8 cellular contexts compared by ENCODE assay signal in genomic region chr7:101121996-101122932, GRCh38. TPM values are rescaled to one million over a fixed set of nuclear protein-coding genes. Genes with fewer than 3 reads are reported as not detected.
A peak's percentile ranks its signal among the peaks of the same experiment; 100 is the strongest.
DNase-seq lines count a peak whose midpoint lies in the region; ATAC-seq and TF ChIP-seq lines count a peak whose summit lies in the region.

No MANE protein-coding gene starts in this region.

- peak; percentile 90 for DNase-seq in Caki2 (ENCODE audit: low read depth)
- DNase-seq in brain pericyte (ENCODE audit: low read depth, low spot score) = peak; percentile 47
- DNase-seq in left kidney (ENCODE audit: low read depth, low spot score) = peak; percentile 90
- DNase-seq in suprapubic skin (ENCODE audit: low spot score in 2 of 2) = peak; percentile 83 to 84
- DNase-seq in effector CD4-positive, alpha-beta T cell = no peak
- no peak for DNase-seq in midbrain (lab: John Stamatoyannopoulos, UW)

- no peak for ATAC-seq in HG03439 (IDR thresholded peaks at IDR 0.05; ENCODE audit: unreplicated experiment)

- H3K27ac ChIP-seq in suprapubic skin = peak overlapping the region; percentile 66

- TF ChIP-seq CTCF in suprapubic skin (IDR thresholded peaks at IDR 0.05) = no peak

- H3K4me1 ChIP-seq in suprapubic skin = peaks cover 52% of the 10 kb centered on the region

- H3K9me3 Mint-ChIP-seq in IgD-negative memory B cell = no peaks in the 10 kb centered on the region

- TF ChIP-seq EP300 in suprapubic skin (IDR thresholded peaks at IDR 0.05) = no peak

- H3K27ac Mint-ChIP-seq in IgD-negative memory B cell = no peak overlapping the region

- no peaks in the 10 kb centered on the region for H3K9me3 ChIP-seq in suprapubic skin

- H3K27me3 ChIP-seq in suprapubic skin = no peaks in the 10 kb centered on the region

- peak overlapping the region; percentile 37 for H3K4me3 ChIP-seq in suprapubic skin

- peaks cover 25% of the 10 kb centered on the region for H3K27me3 Mint-ChIP-seq in IgD-negative memory B cell

- H3K4me3 Mint-ChIP-seq in IgD-negative memory B cell = peak overlapping the region in 3 of 4 donors; percentile 70 to 89 (median 88)

- WGBS in suprapubic skin = 32% methylated on average over 17 of the region's 17 CpGs

- no peaks in the 10 kb centered on the region for H3K36me3 ChIP-seq in suprapubic skin

- peaks cover 13 to 20% (median 14%) of the 10 kb centered on the region in 3 donors for H3K4me1 Mint-ChIP-seq in IgD-negative memory B cell

- in situ Hi-C loops in Caki2 (cut with HindIII; ENCODE audit: low pct_unique_long_range_greater_than_20kb, low sequenced_read_pairs) = no loop called here

- no peak for TF ChIP-seq POLR2A in suprapubic skin (IDR thresholded peaks at IDR 0.05)

- no peaks in the 10 kb centered on the region for H3K36me3 Mint-ChIP-seq in IgD-negative memory B cell

RNA-seq across cellular contexts. Expression of gene SERPINE1, which starts 4.6 kb away (rescaled TPM):
- total RNA-seq in Caki2 (2014; rRNA removed; shearing (Covaris generic); ENCODE audit: low replicate concordance) = 36.7 and 42.4 TPM in 2 replicates
- polyA plus RNA-seq in IgD-negative memory B cell = not detected
- total RNA-seq in suprapubic skin = 10 to 100 TPM in 2 of 4 donors, 1 to 10 TPM in 2; 6.7 to 22.9 (median 13.0) TPM

RNA-seq across cellular contexts. Expression of gene AP1S1, which starts 32.0 kb away (rescaled TPM):
- 296 and 312 TPM in 2 replicates for total RNA-seq in Caki2 (2014; rRNA removed; shearing (Covaris generic); ENCODE audit: low replicate concordance)
- 8.3 TPM for polyA plus RNA-seq in IgD-negative memory B cell
- total RNA-seq in suprapubic skin = 10 to 100 TPM; 28.5 to 66.5 (median 50.0) TPM

RNA-seq across cellular contexts. Expression of gene TRIM56, which starts 37.0 kb away (rescaled TPM):
- total RNA-seq in Caki2 (2014; rRNA removed; shearing (Covaris generic); ENCODE audit: low replicate concordance) = 4.1 and 6.8 TPM in 2 replicates
- polyA plus RNA-seq in IgD-negative memory B cell = 15.0 TPM
- total RNA-seq in suprapubic skin = 10 to 100 TPM; 12.1 to 28.9 (median 17.8) TPM

RNA-seq across cellular contexts. Expression of gene VGF, which starts 43.1 kb away (rescaled TPM):
- 0.14 and 0.74 TPM in 2 replicates for total RNA-seq in Caki2 (2014; rRNA removed; shearing (Covaris generic); ENCODE audit: low replicate concordance)
- polyA plus RNA-seq in IgD-negative memory B cell = not detected
- total RNA-seq in suprapubic skin = under 1 TPM in 3 of 4 donors, not detected in 1; 0.38 to 0.99 (median 0.59) TPM

RNA-seq across cellular contexts. Expression of gene NAT16, which starts 57.8 kb away (rescaled TPM):
- total RNA-seq in Caki2 (2014; rRNA removed; shearing (Covaris generic); ENCODE audit: low replicate concordance) = not detected in 2 replicates
- polyA plus RNA-seq in IgD-negative memory B cell = not detected
- not detected for total RNA-seq in suprapubic skin

Comparison
In these comparisons a context has a peak if more than half of its experiments do, and no peak if none do; other contexts are left out.
1. DNase-seq: peak in Caki2 (single experiment), brain pericyte (single experiment), left kidney (single experiment) and suprapubic skin (2 of 2); none in effector CD4-positive, alpha-beta T cell (single experiment) and midbrain (single experiment).